Comparison of ENCODE assay signal across 10 cellular contexts in genomic region chr1:244322181-244322580, GRCh38.
DNase-seq lines count a peak whose midpoint lies in the region; ATAC-seq and TF ChIP-seq lines count a peak whose summit lies in the region.
"Had no signal": no experiment of that assay in that cellular context is flagged by ENCODE, and none has a peak within 500 bp of the region (broad histone marks: within the 10 kb centered on the region; RNA-seq: fewer than 3 reads in every experiment).

No MANE protein-coding gene starts in this region.

- H2AFZ ChIP-seq in HCT116 (ENCODE audit: low read depth, low read length, poor library complexity, severe bottlenecking), result peak overlapping the region; percentile 87

- ATAC-seq in HCT116 (peak; percentile 39), HG03342 (IDR thresholded peaks at IDR 0.05; ENCODE audit: unreplicated experiment) (no peak)

- peaks cover 0 to 12% (median 0%) of the 10 kb centered on the region in 11 experiments; a peak in 5 of 22 replicates for H3K9me3 ChIP-seq in BLaER1 treated with 17β-estradiol and CSF1 and Interleukin-3, amounts not matched to agents 10 nM and 100 nM (replicated peaks in 1 of 11)
- H3K9me3 ChIP-seq in HCT116 (ENCODE audit: control insufficient read depth in 1 of 2, insufficient read depth in 1 of 2, low read depth in 1 of 2, low read length in 2 of 2), result no peaks in the 10 kb centered on the region
- H3K9me3 ChIP-seq: ovary had no signal

- peak overlapping the region in 10 of 11 experiments; percentile 91 to 99 (median 96); a peak in 20 of 22 replicates for H3K27ac ChIP-seq in BLaER1 treated with 17β-estradiol and CSF1 and Interleukin-3, amounts not matched to agents 10 nM and 100 nM
- peak overlapping the region; percentile 83 for H3K27ac ChIP-seq in HCT116 (ENCODE audit: low read depth, low read length)

- H3K4me3 Mint-ChIP-seq in osteocyte (ENCODE audit: unreplicated experiment), result peak overlapping the region; percentile 49

- H3K4me3 ChIP-seq in BLaER1 treated with 17β-estradiol and CSF1 and Interleukin-3, amounts not matched to agents 10 nM and 100 nM, result peak overlapping the region in 3 of 10 experiments; percentile 17 to 35 (median 25); a peak in 4 of 20 replicates
- H3K4me3 ChIP-seq in HCT116 (replicated peaks in 1 of 2; ENCODE audit: low read depth in 1 of 2, low read length in 2 of 2), result peak overlapping the region in 1 of 2 experiments; percentile 44; a peak in 1 of 4 replicates
- H3K4me3 ChIP-seq in choroid plexus epithelial cell (ENCODE audit: low read depth, low read length), result no peak overlapping the region
- H3K4me3 ChIP-seq: ovary had no signal

- peaks cover 23 to 87% (median 78%) of the 10 kb centered on the region in 10 experiments for H3K4me1 ChIP-seq in BLaER1 treated with 17β-estradiol and CSF1 and Interleukin-3, amounts not matched to agents 10 nM and 100 nM
- peaks cover 20 to 52% of the 10 kb centered on the region in 2 experiments for H3K4me1 ChIP-seq in HCT116 (ENCODE audit: control insufficient read depth in 1 of 2, insufficient read depth in 2 of 2, low read length in 2 of 2)

- H3K4me2 ChIP-seq in BLaER1 treated with 17β-estradiol and CSF1 and Interleukin-3, amounts not matched to agents 10 nM and 100 nM, result peak overlapping the region in 9 of 11 experiments; percentile 39 to 96 (median 81); a peak in 16 of 22 replicates
- H3K4me2 ChIP-seq in HCT116 (ENCODE audit: low read length), result peak overlapping the region; percentile 76

- RAD21 ChIA-PET in HCT116 (lab: Charles Lee; ENCODE audit: low non-redundant PET in 1 of 2, low total read pairs in 2 of 2, uncharacterized antibody in 2 of 2, unreplicated experiment in 2 of 2), result interaction anchor here in 1 of 2 experiments (0.6 kb wide), 1 partner anchor 19 kb away, joined by 3 read pairs; no protein-coding TSS in a partner anchor

- H3K27ac Mint-ChIP-seq in osteocyte (ENCODE audit: unreplicated experiment), result peak overlapping the region; percentile 96

- TF ChIP-seq CTCF in HCT116 (IDR thresholded peaks at IDR 0.05 in 2 of 3, conservative IDR thresholded peaks at IDR 0.05 in 1 of 3; ENCODE audit: borderline replicate concordance in 1 of 3, insufficient read depth in 1 of 3, low read depth in 2 of 3, low read length in 2 of 3) (no peak), choroid plexus epithelial cell (conservative IDR thresholded peaks at IDR 0.05; ENCODE audit: low read depth, low read length) (no peak), osteocyte (IDR thresholded peaks at IDR 0.05) (no peak)

- no peaks in the 10 kb centered on the region for H3K79me2 ChIP-seq in HCT116 (ENCODE audit: insufficient read depth, low read length)

- TF ChIP-seq POLR2A in HCT116 (IDR thresholded peaks at IDR 0.05; ENCODE audit: borderline replicate concordance, extremely low read depth, insufficient read depth, insufficient read length), result no peak

- H3K9me3 Mint-ChIP-seq in osteocyte (ENCODE audit: unreplicated experiment), result no peaks in the 10 kb centered on the region

- H4K20me1 ChIP-seq in BLaER1 treated with 17β-estradiol and CSF1 and Interleukin-3, amounts not matched to agents 10 nM and 100 nM, result no peaks in the 10 kb centered on the region
- H4K20me1 ChIP-seq in HCT116 (ENCODE audit: insufficient read depth), result no peaks in the 10 kb centered on the region

- DNase-seq in HCT116 (ENCODE audit: low read depth, low spot score) (no peak), choroid plexus epithelial cell (ENCODE audit: low read depth) (peak; percentile 36), osteocyte (ENCODE audit: extremely low spot score, unreplicated experiment) (no peak), midbrain (lab: John Stamatoyannopoulos, UW) (no peak), NCI-H187 (lab: John Stamatoyannopoulos, UW) (no peak)
- DNase-seq in activated T-cell treated with anti-CD3 and anti-CD28 coated beads, Interleukin-2, amount 50 U/mL, for 1 hour, result no peak
- DNase-seq: activated naive CD4-positive, alpha-beta T cell treated with anti-CD3 and anti-CD28 coated beads, Interleukin-2, amount 50 U/mL, for 16 hours; ovary had no signal

- peak overlapping the region in 8 of 11 experiments; percentile 55 to 86 (median 76); a peak in 15 of 22 replicates for H3K9ac ChIP-seq in BLaER1 treated with 17β-estradiol and CSF1 and Interleukin-3, amounts not matched to agents 10 nM and 100 nM
- peak overlapping the region; percentile 54 for H3K9ac ChIP-seq in HCT116 (ENCODE audit: low read length)

- CTCF ChIA-PET in HCT116 (lab: Charles Lee), result interaction anchor here (1.0 kb wide), 1 partner anchor 23 kb away, joined by 4 read pairs; no protein-coding TSS in a partner anchor

- no peaks in the 10 kb centered on the region for H3K27me3 ChIP-seq in BLaER1 treated with 17β-estradiol and CSF1 and Interleukin-3, amounts not matched to agents 10 nM and 100 nM
- H3K27me3 ChIP-seq in HCT116 (ENCODE audit: insufficient read depth, low read length), result no peaks in the 10 kb centered on the region
- H3K27me3 ChIP-seq: ovary had no signal

- TF ChIP-seq RAD21 in HCT116 (IDR thresholded peaks at IDR 0.05; ENCODE audit: low read depth), result no peak

- no peaks in the 10 kb centered on the region for H3K27me3 Mint-ChIP-seq in osteocyte (ENCODE audit: unreplicated experiment)

- H3K36me3 Mint-ChIP-seq in osteocyte (ENCODE audit: unreplicated experiment), result no peaks in the 10 kb centered on the region

- BruUV-seq in HCT116 (replicated peaks; lab: Mats Ljungman, UMichigan), result no TSS peak

- no peaks in the 10 kb centered on the region for H3K9me2 ChIP-seq in HCT116 (ENCODE audit: insufficient read depth)

- peaks cover 0 to 5% (median 0%) of the 10 kb centered on the region in 11 experiments; a peak in 1 of 22 replicates for H3K36me3 ChIP-seq in BLaER1 treated with 17β-estradiol and CSF1 and Interleukin-3, amounts not matched to agents 10 nM and 100 nM
- H3K36me3 ChIP-seq in HCT116 (ENCODE audit: control insufficient read depth in 1 of 2, insufficient read depth in 2 of 2, low read length in 2 of 2), result no peaks in the 10 kb centered on the region
- H3K36me3 ChIP-seq: ovary had no signal

- peaks cover 38% of the 10 kb centered on the region for H3K4me1 Mint-ChIP-seq in osteocyte (ENCODE audit: unreplicated experiment)

- intact Hi-C loops in HCT116 (cut with micrococcal nuclease), result no loop called here

- POLR2A ChIA-PET in HCT116 (lab: Charles Lee), result no interaction called here

TF ChIP-seq in HCT116, 20 proteins besides CTCF, POLR2A, EP300 and RAD21:
- TF ChIP-seq POLR2AphosphoS5 (IDR thresholded peaks at IDR 0.05; ENCODE audit: low read depth, low read length), result no peak
- no peak for TF ChIP-seq EZH2phosphoT487 (IDR thresholded peaks at IDR 0.05; ENCODE audit: borderline replicate concordance)
- TF ChIP-seq, protein P1, sequence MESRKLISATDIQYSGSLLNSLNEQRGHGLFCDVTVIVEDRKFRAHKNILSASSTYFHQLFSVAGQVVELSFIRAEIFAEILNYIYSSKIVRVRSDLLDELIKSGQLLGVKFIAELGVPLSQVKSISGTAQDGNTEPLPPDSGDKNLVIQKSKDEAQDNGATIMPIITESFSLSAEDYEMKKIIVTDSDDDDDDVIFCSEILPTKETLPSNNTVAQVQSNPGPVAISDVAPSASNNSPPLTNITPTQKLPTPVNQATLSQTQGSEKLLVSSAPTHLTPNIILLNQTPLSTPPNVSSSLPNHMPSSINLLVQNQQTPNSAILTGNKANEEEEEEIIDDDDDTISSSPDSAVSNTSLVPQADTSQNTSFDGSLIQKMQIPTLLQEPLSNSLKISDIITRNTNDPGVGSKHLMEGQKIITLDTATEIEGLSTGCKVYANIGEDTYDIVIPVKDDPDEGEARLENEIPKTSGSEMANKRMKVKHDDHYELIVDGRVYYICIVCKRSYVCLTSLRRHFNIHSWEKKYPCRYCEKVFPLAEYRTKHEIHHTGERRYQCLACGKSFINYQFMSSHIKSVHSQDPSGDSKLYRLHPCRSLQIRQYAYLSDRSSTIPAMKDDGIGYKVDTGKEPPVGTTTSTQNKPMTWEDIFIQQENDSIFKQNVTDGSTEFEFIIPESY (IDR thresholded peaks at IDR 0.05; ENCODE audit: extremely low read depth, insufficient replicate concordance, low read length), result no peak
- TF ChIP-seq EGR1 (IDR thresholded peaks at IDR 0.05; ENCODE audit: low read depth), result no peak
- no peak for TF ChIP-seq MAX (IDR thresholded peaks at IDR 0.05)
- TF ChIP-seq ZNF274 (IDR thresholded peaks at IDR 0.05; ENCODE audit: low read depth, low read length), result no peak
- no peak for TF ChIP-seq ZFX (IDR thresholded peaks at IDR 0.05)
- TF ChIP-seq CBX3 (IDR thresholded peaks at IDR 0.05; ENCODE audit: low read depth), result no peak
- TF ChIP-seq, protein P2, sequence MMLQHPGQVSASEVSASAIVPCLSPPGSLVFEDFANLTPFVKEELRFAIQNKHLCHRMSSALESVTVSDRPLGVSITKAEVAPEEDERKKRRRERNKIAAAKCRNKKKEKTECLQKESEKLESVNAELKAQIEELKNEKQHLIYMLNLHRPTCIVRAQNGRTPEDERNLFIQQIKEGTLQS (IDR thresholded peaks at IDR 0.05), result no peak
- no peak for TF ChIP-seq YY1 (IDR thresholded peaks at IDR 0.05; ENCODE audit: extremely low read depth, insufficient replicate concordance, low read depth, low read length)
